In the genomic region with DNA sequence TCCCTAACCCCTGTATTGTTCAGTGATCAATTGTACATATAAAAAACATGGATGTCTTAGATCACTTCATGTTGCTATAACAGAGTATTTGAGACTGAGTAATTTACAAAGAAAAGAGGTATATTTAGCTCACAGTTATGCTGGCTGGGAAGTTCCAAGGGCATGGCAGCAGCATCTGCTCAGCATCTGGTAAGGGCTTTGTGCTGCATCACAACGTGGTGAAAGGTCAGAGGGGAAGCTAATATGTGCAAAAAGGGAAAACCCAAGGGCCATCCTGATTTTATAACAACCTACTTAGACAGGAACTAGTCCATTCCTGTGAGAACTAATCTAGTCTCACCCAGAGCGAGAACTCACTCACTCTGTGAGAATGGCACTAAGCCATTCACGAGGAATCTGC, we compare ENCODE assay signal across 27 cellular contexts.
DNase-seq lines count a peak whose midpoint lies in the region; ATAC-seq, FAIRE-seq and TF ChIP-seq lines count a peak whose summit lies in the region.
"Had no signal": no experiment of that assay in that cellular context is flagged by ENCODE, and none has a peak within 500 bp of the region (broad histone marks: within the 10 kb centered on the region; RNA-seq: fewer than 3 reads in every experiment).

No MANE protein-coding gene starts in this region.

- no peaks in the 10 kb centered on the region for H4K20me1 ChIP-seq in H1 (replicated peaks in 1 of 2; ENCODE audit: control insufficient read depth in 1 of 2, insufficient read depth in 2 of 2, low read length in 2 of 2)

- no peaks in the 10 kb centered on the region for H3K27me3 Mint-ChIP-seq in activated T-cell treated with anti-CD3 and anti-CD28 coated beads, Interleukin-2, amount 50 U/mL, for 4 hours (ENCODE audit: low read depth)
- peaks cover 20% of the 10 kb centered on the region for H3K27me3 Mint-ChIP-seq in activated T-cell treated with anti-CD3 and anti-CD28 coated beads, Interleukin-2, amount 50 U/mL, for 24 hours
- H3K27me3 Mint-ChIP-seq in stimulated activated naive CD8-positive, alpha-beta T cell treated with anti-CD3 and anti-CD28 coated beads, Interleukin-15, Interleukin-2, amounts not matched to agents 100 ng/mL and 50 ng/mL, for 24 hours = no peaks in the 10 kb centered on the region

- no peaks in the 10 kb centered on the region for H3K9me3 Mint-ChIP-seq in activated T-cell treated with anti-CD3 and anti-CD28 coated beads, Interleukin-2, amount 50 U/mL, for 4 hours
- peaks cover 4% of the 10 kb centered on the region for H3K9me3 Mint-ChIP-seq in activated T-cell treated with anti-CD3 and anti-CD28 coated beads, Interleukin-2, amount 50 U/mL, for 24 hours
- no peaks in the 10 kb centered on the region for H3K9me3 Mint-ChIP-seq in stimulated activated naive CD8-positive, alpha-beta T cell treated with anti-CD3 and anti-CD28 coated beads, Interleukin-15, Interleukin-2, amounts not matched to agents 100 ng/mL and 50 ng/mL, for 24 hours

- no peak overlapping the region for H2AK5ac ChIP-seq in H1 (ENCODE audit: low read depth, low read length)

- DNase-seq in activated T-cell treated with anti-CD3 and anti-CD28 coated beads, Interleukin-2, amount 50 U/mL, for 4 hours = no peak
- no peak for DNase-seq in activated T-cell treated with anti-CD3 and anti-CD28 coated beads, Interleukin-2, amount 50 U/mL, for 24 hours
- no peak for DNase-seq in H1 (ENCODE audit: low read depth in 1 of 2, low spot score in 2 of 2)
- no peak for DNase-seq in omental fat pad (ENCODE audit: low spot score)
- no peak for DNase-seq in dorsolateral prefrontal cortex
- DNase-seq: activated CD4-positive, alpha-beta T cell treated with anti-CD3 and anti-CD28 coated beads for 48 hours; activated naive CD8-positive, alpha-beta T cell treated with anti-CD3 and anti-CD28 coated beads, Interleukin-2, amount 10 ng/mL, durations not matched to agents 7 days and 5 days; BE2C; Caco-2; central memory CD4-positive, alpha-beta T cell; heart left ventricle; kidney glomerular epithelial cell; NCI-H1092; NCI-H187; NCI-H69; sigmoid colon; T-helper 17 cell had no signal

- TF ChIP-seq EP300 in H1 (IDR thresholded peaks at IDR 0.05; ENCODE audit: borderline replicate concordance in 1 of 2, low read depth in 2 of 2, low read length in 2 of 2) = no peak

- H3K79me2 ChIP-seq in H1 (ENCODE audit: control insufficient read depth in 1 of 2, insufficient read depth in 2 of 2, low read length in 2 of 2) = no peaks in the 10 kb centered on the region

- no peak overlapping the region for H2BK12ac ChIP-seq in H1 (ENCODE audit: low read depth, low read length)

- CTCF ChIA-PET in H1 (lab: Charles Lee; ENCODE audit: partially characterized antibody) = interaction anchor here (0.8 to 1.0 kb wide), 2 partner anchors 15 to 17 kb away, joined by 3 to 4 read pairs; no protein-coding TSS in a partner anchor

- TF ChIP-seq CTCF in H1 (IDR thresholded peaks at IDR 0.05; ENCODE audit: control extremely low read depth in 1 of 3, insufficient read depth in 1 of 3, low read depth in 1 of 3, low read length in 3 of 3) = no peak
- TF ChIP-seq CTCF in omental fat pad (IDR thresholded peaks at IDR 0.05) = no peak
- no peak for TF ChIP-seq CTCF in dorsolateral prefrontal cortex (IDR thresholded peaks at IDR 0.05 in 54 of 56, conservative IDR thresholded peaks at IDR 0.05 in 2 of 56; ENCODE audit: low read depth in 1 of 56, partially characterized antibody in 56 of 56)

- no peak overlapping the region for H4K8ac ChIP-seq in H1 (ENCODE audit: extremely low read depth, insufficient read depth, low read length)

- no peak overlapping the region for H2BK15ac ChIP-seq in H1 (ENCODE audit: low read length)

- H3K27me3 ChIP-seq in H1 (replicated peaks in 1 of 4; ENCODE audit: control insufficient read depth in 3 of 4, extremely low read depth in 1 of 4, insufficient read depth in 3 of 4, low read length in 3 of 4) = no peaks in the 10 kb centered on the region
- no peaks in the 10 kb centered on the region for H3K27me3 ChIP-seq in dorsolateral prefrontal cortex
- H3K27me3 ChIP-seq: heart left ventricle, neutrophil, sigmoid colon had no signal

- 81% methylated on average over 3 of the region's 3 CpGs; no CpG with 5 or more reads in 1 of the 2 experiments for WGBS in H1 (ENCODE audit: extremely low coverage in 1 of 2, insufficient coverage in 1 of 2, insufficient read length in 1 of 2, insufficient replicate concordance in 2 of 2, low coverage in 1 of 2, low lambda C conversion rate in 2 of 2, missing lambda C conversion rate in 1 of 2), 2 experiments

- POLR2A ChIA-PET in H1 (lab: Charles Lee; ENCODE audit: partially characterized antibody) = no interaction called here

- no peaks in the 10 kb centered on the region for H3K23me2 ChIP-seq in H1 (ENCODE audit: low read depth, low read length)

- no peaks in the 10 kb centered on the region for H3K36me3 Mint-ChIP-seq in activated T-cell treated with anti-CD3 and anti-CD28 coated beads, Interleukin-2, amount 50 U/mL, for 4 hours (ENCODE audit: insufficient read depth)
- H3K36me3 Mint-ChIP-seq in activated T-cell treated with anti-CD3 and anti-CD28 coated beads, Interleukin-2, amount 50 U/mL, for 24 hours (ENCODE audit: low read depth) = no peaks in the 10 kb centered on the region
- no peaks in the 10 kb centered on the region for H3K36me3 Mint-ChIP-seq in stimulated activated naive CD8-positive, alpha-beta T cell treated with anti-CD3 and anti-CD28 coated beads, Interleukin-15, Interleukin-2, amounts not matched to agents 100 ng/mL and 50 ng/mL, for 24 hours (ENCODE audit: low read depth)
- H3K36me3 Mint-ChIP-seq: activated naive CD8-positive, alpha-beta T cell treated with anti-CD3 and anti-CD28 coated beads, Interleukin-2, amount 10 ng/mL, durations not matched to agents 7 days and 5 days had no signal

- no peak overlapping the region for H4K91ac ChIP-seq in H1 (replicated peaks; ENCODE audit: insufficient read length, low read length)

- H3K14ac ChIP-seq in H1 (ENCODE audit: insufficient read length) = no peak overlapping the region

- no peaks in the 10 kb centered on the region for H3K36me3 ChIP-seq in H1 (ENCODE audit: control insufficient read depth in 2 of 4, insufficient read depth in 4 of 4, low read length in 3 of 4)
- H3K36me3 ChIP-seq: BE2C, heart left ventricle, neutrophil, prostate gland, sigmoid colon had no signal

- TF ChIP-seq POLR2A in H1 (IDR thresholded peaks at IDR 0.05; ENCODE audit: control extremely low read depth in 1 of 2, low read depth in 2 of 2, low read length in 2 of 2) = no peak

- no peak overlapping the region for H3K27ac ChIP-seq in H1 (ENCODE audit: low read depth, low read length)
- no peak overlapping the region for H3K27ac ChIP-seq in dorsolateral prefrontal cortex
- H3K27ac ChIP-seq: heart left ventricle, HL-60, neutrophil, prostate gland, sigmoid colon, SK-N-MC had no signal

- no peak overlapping the region for H3K4me3 Mint-ChIP-seq in activated T-cell treated with anti-CD3 and anti-CD28 coated beads, Interleukin-2, amount 50 U/mL, for 4 hours
- H3K4me3 Mint-ChIP-seq in activated T-cell treated with anti-CD3 and anti-CD28 coated beads, Interleukin-2, amount 50 U/mL, for 24 hours = no peak overlapping the region
- peak overlapping the region; percentile 50 for H3K4me3 Mint-ChIP-seq in stimulated activated naive CD8-positive, alpha-beta T cell treated with anti-CD3 and anti-CD28 coated beads, Interleukin-15, Interleukin-2, amounts not matched to agents 100 ng/mL and 50 ng/mL, for 24 hours
- H3K4me3 Mint-ChIP-seq: activated naive CD8-positive, alpha-beta T cell treated with anti-CD3 and anti-CD28 coated beads, Interleukin-2, amount 10 ng/mL, durations not matched to agents 7 days and 5 days; T-helper 17 cell had no signal

- no peaks in the 10 kb centered on the region for H3K4me1 ChIP-seq in H1 (replicated peaks in 1 of 4; ENCODE audit: control insufficient read depth in 3 of 4, insufficient read depth in 4 of 4, low read length in 3 of 4)
- H3K4me1 ChIP-seq: BE2C, Caco-2, heart left ventricle, prostate gland had no signal

- peak overlapping the region; percentile 36; the same call in 1 of the 2 replicates for H2AFZ ChIP-seq in H1 (ENCODE audit: low read length)

- H2BK20ac ChIP-seq in H1 (ENCODE audit: low read length) = no peak overlapping the region

- intact Hi-C loops in dorsolateral prefrontal cortex (cut with DNase I) = no loop called here

- TF ChIP-seq RAD21 in H1 (IDR thresholded peaks at IDR 0.05 in 1 of 2, conservative IDR thresholded peaks at IDR 0.05 in 1 of 2; ENCODE audit: low read depth in 2 of 2, low read length in 2 of 2) = no peak

- no peak overlapping the region for H3K27ac Mint-ChIP-seq in activated T-cell treated with anti-CD3 and anti-CD28 coated beads, Interleukin-2, amount 50 U/mL, for 24 hours
- peak overlapping the region; percentile 71 for H3K27ac Mint-ChIP-seq in stimulated activated naive CD8-positive, alpha-beta T cell treated with anti-CD3 and anti-CD28 coated beads, Interleukin-15, Interleukin-2, amounts not matched to agents 100 ng/mL and 50 ng/mL, for 24 hours
- H3K27ac Mint-ChIP-seq: activated naive CD8-positive, alpha-beta T cell treated with anti-CD3 and anti-CD28 coated beads, Interleukin-2, amount 10 ng/mL, durations not matched to agents 7 days and 5 days; T-helper 17 cell had no signal

- H3K4me3 ChIP-seq in H1 (ENCODE audit: extremely low read depth in 1 of 4, insufficient read depth in 2 of 4, low read depth in 3 of 4, low read length in 4 of 4) = no peak overlapping the region
- H3K4me3 ChIP-seq in dorsolateral prefrontal cortex = no peak overlapping the region
- H3K4me3 ChIP-seq: heart left ventricle, lung, prostate gland, sigmoid colon, SK-N-MC had no signal

- H3K4me2 ChIP-seq in H1 (ENCODE audit: insufficient read depth in 1 of 2, low read depth in 2 of 2, low read length in 2 of 2) = no peak overlapping the region

- no peak overlapping the region for H2BK120ac ChIP-seq in H1 (replicated peaks; ENCODE audit: low read depth, low read length)

- peaks cover 16% of the 10 kb centered on the region for H3K4me1 Mint-ChIP-seq in activated T-cell treated with anti-CD3 and anti-CD28 coated beads, Interleukin-2, amount 50 U/mL, for 4 hours (ENCODE audit: low read depth)
- H3K4me1 Mint-ChIP-seq in activated T-cell treated with anti-CD3 and anti-CD28 coated beads, Interleukin-2, amount 50 U/mL, for 24 hours (ENCODE audit: low read depth) = peaks cover 37% of the 10 kb centered on the region
- H3K4me1 Mint-ChIP-seq in stimulated activated naive CD8-positive, alpha-beta T cell treated with anti-CD3 and anti-CD28 coated beads, Interleukin-15, Interleukin-2, amounts not matched to agents 100 ng/mL and 50 ng/mL, for 24 hours (ENCODE audit: low read depth) = peaks cover 32% of the 10 kb centered on the region

- H3K4ac ChIP-seq in H1 (replicated peaks; ENCODE audit: insufficient read length, low read depth, low read length) = no peak overlapping the region

- H3K9ac ChIP-seq in H1 (replicated peaks in 1 of 4; ENCODE audit: extremely low read depth in 1 of 4, low read depth in 3 of 4, low read length in 3 of 4) = no peak overlapping the region

- ATAC-seq in activated T-cell treated with anti-CD3 and anti-CD28 coated beads, Interleukin-2, amount 50 U/mL, for 4 hours = peak; percentile 30 to 59
- ATAC-seq in HG02798 (IDR thresholded peaks at IDR 0.05; ENCODE audit: poor library complexity, unreplicated experiment) (peak; percentile 46), GM18498 (IDR thresholded peaks at IDR 0.05; ENCODE audit: unreplicated experiment) (no peak), omental fat pad (ENCODE audit: low FRiP score) (no peak)
- ATAC-seq: heart left ventricle, T-helper 17 cell had no signal

- H3K18ac ChIP-seq in H1 (ENCODE audit: extremely low read depth, low read length) = no peak overlapping the region

- FAIRE-seq in H1 (lab: Jason Lieb, UNC) = no peak
- FAIRE-seq: A204.1, GM18507 had no signal

- H3K9me3 ChIP-seq in H1 (ENCODE audit: insufficient read depth in 2 of 2, low read depth in 1 of 2, low read length in 1 of 2) = no peaks in the 10 kb centered on the region
- H3K9me3 ChIP-seq: BE2C, Caco-2, heart left ventricle, neutrophil, prostate gland, sigmoid colon had no signal

- H4K5ac ChIP-seq in H1 (ENCODE audit: insufficient read length, low read depth, low read length) = no peak overlapping the region

- no peaks in the 10 kb centered on the region for H3K79me1 ChIP-seq in H1 (ENCODE audit: low read depth, low read length)

- H3K56ac ChIP-seq in H1 (replicated peaks; ENCODE audit: insufficient read length, low read depth, low read length) = no peak overlapping the region

- no peak overlapping the region for H2BK5ac ChIP-seq in H1 (ENCODE audit: low read depth, low read length)

- H3K23ac ChIP-seq in H1 (ENCODE audit: insufficient read length) = no peak overlapping the region

Comparison
In these comparisons a context has a peak if more than half of its experiments do, and no peak if none do; other contexts are left out.
1. ATAC-seq: peak in activated T-cell treated with anti-CD3 and anti-CD28 coated beads, Interleukin-2, amount 50 U/mL, for 4 hours (2 of 2) and HG02798 (single experiment); none in GM18498 (single experiment) and omental fat pad (single experiment).